In the genomic region with DNA sequence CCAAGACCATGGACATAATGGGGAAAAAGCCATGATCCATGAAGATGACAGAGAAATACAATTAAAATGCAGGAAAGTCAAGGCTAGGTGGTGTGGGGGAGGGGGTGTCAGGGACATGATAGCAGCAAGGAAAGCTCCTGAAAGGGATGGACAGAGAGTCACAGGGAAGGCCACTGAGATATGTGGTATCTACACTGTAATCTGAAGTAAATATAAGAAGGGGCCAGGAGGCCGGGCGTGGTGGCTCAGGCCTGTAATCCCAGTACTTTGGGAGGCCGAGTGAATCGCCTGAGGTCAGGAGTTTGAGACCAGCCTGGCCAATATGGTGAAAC, we compare ENCODE assay signal across 1 cellular context.
TF ChIP-seq lines count a peak whose summit lies in the region.

No MANE protein-coding gene starts in this region.

TF ChIP-seq in GM23338, 12 proteins besides CTCF, POLR2A, EP300 and RAD21:
- TF ChIP-seq, protein P1, sequence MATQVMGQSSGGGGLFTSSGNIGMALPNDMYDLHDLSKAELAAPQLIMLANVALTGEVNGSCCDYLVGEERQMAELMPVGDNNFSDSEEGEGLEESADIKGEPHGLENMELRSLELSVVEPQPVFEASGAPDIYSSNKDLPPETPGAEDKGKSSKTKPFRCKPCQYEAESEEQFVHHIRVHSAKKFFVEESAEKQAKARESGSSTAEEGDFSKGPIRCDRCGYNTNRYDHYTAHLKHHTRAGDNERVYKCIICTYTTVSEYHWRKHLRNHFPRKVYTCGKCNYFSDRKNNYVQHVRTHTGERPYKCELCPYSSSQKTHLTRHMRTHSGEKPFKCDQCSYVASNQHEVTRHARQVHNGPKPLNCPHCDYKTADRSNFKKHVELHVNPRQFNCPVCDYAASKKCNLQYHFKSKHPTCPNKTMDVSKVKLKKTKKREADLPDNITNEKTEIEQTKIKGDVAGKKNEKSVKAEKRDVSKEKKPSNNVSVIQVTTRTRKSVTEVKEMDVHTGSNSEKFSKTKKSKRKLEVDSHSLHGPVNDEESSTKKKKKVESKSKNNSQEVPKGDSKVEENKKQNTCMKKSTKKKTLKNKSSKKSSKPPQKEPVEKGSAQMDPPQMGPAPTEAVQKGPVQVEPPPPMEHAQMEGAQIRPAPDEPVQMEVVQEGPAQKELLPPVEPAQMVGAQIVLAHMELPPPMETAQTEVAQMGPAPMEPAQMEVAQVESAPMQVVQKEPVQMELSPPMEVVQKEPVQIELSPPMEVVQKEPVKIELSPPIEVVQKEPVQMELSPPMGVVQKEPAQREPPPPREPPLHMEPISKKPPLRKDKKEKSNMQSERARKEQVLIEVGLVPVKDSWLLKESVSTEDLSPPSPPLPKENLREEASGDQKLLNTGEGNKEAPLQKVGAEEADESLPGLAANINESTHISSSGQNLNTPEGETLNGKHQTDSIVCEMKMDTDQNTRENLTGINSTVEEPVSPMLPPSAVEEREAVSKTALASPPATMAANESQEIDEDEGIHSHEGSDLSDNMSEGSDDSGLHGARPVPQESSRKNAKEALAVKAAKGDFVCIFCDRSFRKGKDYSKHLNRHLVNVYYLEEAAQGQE (IDR thresholded peaks at IDR 0.05; ENCODE audit: unreplicated experiment) = no peak
- TF ChIP-seq STAT1 (IDR thresholded peaks at IDR 0.05; ENCODE audit: unreplicated experiment) (no peak), ZNF331 (CRISPR knock-in tag; IDR thresholded peaks at IDR 0.05; ENCODE audit: low read depth) (no peak), POLR2AphosphoS5 (IDR thresholded peaks at IDR 0.05; ENCODE audit: low read depth) (no peak), EZH2 (IDR thresholded peaks at IDR 0.05; ENCODE audit: low read depth, unreplicated experiment) (no peak), ZNF114 (CRISPR knock-in tag; IDR thresholded peaks at IDR 0.05) (no peak), EZH2phosphoT487 (IDR thresholded peaks at IDR 0.05; ENCODE audit: unreplicated experiment) (no peak), CREB1 (CRISPR knock-in tag; IDR thresholded peaks at IDR 0.05; ENCODE audit: low read depth) (no peak), JUNB (IDR thresholded peaks at IDR 0.05; ENCODE audit: unreplicated experiment) (no peak), NANOG (IDR thresholded peaks at IDR 0.05; ENCODE audit: borderline replicate concordance) (no peak)
- TF ChIP-seq, protein P2, sequence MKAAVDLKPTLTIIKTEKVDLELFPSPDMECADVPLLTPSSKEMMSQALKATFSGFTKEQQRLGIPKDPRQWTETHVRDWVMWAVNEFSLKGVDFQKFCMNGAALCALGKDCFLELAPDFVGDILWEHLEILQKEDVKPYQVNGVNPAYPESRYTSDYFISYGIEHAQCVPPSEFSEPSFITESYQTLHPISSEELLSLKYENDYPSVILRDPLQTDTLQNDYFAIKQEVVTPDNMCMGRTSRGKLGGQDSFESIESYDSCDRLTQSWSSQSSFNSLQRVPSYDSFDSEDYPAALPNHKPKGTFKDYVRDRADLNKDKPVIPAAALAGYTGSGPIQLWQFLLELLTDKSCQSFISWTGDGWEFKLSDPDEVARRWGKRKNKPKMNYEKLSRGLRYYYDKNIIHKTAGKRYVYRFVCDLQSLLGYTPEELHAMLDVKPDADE (IDR thresholded peaks at IDR 0.05) = no peak
- TF ChIP-seq, protein P3, sequence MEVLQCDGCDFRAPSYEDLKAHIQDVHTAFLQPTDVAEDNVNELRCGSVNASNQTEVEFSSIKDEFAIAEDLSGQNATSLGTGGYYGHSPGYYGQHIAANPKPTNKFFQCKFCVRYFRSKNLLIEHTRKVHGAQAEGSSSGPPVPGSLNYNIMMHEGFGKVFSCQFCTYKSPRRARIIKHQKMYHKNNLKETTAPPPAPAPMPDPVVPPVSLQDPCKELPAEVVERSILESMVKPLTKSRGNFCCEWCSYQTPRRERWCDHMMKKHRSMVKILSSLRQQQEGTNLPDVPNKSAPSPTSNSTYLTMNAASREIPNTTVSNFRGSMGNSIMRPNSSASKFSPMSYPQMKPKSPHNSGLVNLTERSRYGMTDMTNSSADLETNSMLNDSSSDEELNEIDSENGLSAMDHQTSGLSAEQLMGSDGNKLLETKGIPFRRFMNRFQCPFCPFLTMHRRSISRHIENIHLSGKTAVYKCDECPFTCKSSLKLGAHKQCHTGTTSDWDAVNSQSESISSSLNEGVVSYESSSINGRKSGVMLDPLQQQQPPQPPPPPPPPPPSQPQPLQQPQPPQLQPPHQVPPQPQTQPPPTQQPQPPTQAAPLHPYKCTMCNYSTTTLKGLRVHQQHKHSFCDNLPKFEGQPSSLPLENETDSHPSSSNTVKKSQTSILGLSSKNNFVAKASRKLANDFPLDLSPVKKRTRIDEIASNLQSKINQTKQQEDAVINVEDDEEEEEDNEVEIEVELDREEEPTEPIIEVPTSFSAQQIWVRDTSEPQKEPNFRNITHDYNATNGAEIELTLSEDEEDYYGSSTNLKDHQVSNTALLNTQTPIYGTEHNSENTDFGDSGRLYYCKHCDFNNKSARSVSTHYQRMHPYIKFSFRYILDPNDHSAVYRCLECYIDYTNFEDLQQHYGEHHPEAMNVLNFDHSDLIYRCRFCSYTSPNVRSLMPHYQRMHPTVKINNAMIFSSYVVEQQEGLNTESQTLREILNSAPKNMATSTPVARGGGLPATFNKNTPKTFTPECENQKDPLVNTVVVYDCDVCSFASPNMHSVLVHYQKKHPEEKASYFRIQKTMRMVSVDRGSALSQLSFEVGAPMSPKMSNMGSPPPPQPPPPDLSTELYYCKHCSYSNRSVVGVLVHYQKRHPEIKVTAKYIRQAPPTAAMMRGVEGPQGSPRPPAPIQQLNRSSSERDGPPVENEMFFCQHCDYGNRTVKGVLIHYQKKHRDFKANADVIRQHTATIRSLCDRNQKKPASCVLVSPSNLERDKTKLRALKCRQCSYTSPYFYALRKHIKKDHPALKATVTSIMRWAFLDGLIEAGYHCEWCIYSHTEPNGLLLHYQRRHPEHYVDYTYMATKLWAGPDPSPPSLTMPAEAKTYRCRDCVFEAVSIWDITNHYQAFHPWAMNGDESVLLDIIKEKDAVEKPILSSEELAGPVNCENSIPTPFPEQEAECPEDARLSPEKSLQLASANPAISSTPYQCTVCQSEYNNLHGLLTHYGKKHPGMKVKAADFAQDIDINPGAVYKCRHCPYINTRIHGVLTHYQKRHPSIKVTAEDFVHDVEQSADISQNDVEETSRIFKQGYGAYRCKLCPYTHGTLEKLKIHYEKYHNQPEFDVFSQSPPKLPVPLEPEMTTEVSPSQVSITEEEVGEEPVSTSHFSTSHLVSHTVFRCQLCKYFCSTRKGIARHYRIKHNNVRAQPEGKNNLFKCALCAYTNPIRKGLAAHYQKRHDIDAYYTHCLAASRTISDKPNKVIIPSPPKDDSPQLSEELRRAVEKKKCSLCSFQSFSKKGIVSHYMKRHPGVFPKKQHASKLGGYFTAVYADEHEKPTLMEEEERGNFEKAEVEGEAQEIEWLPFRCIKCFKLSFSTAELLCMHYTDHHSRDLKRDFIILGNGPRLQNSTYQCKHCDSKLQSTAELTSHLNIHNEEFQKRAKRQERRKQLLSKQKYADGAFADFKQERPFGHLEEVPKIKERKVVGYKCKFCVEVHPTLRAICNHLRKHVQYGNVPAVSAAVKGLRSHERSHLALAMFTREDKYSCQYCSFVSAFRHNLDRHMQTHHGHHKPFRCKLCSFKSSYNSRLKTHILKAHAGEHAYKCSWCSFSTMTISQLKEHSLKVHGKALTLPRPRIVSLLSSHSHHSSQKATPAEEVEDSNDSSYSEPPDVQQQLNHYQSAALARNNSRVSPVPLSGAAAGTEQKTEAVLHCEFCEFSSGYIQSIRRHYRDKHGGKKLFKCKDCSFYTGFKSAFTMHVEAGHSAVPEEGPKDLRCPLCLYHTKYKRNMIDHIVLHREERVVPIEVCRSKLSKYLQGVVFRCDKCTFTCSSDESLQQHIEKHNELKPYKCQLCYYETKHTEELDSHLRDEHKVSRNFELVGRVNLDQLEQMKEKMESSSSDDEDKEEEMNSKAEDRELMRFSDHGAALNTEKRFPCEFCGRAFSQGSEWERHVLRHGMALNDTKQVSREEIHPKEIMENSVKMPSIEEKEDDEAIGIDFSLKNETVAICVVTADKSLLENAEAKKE (CRISPR knock-in tag; IDR thresholded peaks at IDR 0.05) = no peak
TF ChIP-seq in GM23338: peak in this region for 0.
